ENCODE assay signal across 8 cellular contexts in genomic region chr2:61763605-61764034, GRCh38.
DNase-seq lines count a peak whose midpoint lies in the region; ATAC-seq and TF ChIP-seq lines count a peak whose summit lies in the region.

No MANE protein-coding gene starts in this region.

- no peak for TF ChIP-seq RAD21 in Ishikawa (IDR thresholded peaks at IDR 0.05; ENCODE audit: low read depth)

- H3K36me3 ChIP-seq in SJCRH30 = no peaks in the 10 kb centered on the region

- no peak for TF ChIP-seq EP300 in Ishikawa (IDR thresholded peaks at IDR 0.05; ENCODE audit: borderline replicate concordance)

- peaks cover 11% of the 10 kb centered on the region for H3K36me3 Mint-ChIP-seq in stimulated activated effector memory CD8-positive, alpha-beta T cell treated with anti-CD3 and anti-CD28 coated beads, Interleukin-12 subunit alpha, Interleukin-12 subunit beta, amount 100 ng/mL, for 72 hours

- H3K27ac ChIP-seq in SJCRH30 = peak overlapping the region; percentile 82
- H3K27ac ChIP-seq in layer of hippocampus (ENCODE audit: low read depth, low read length) = peak overlapping the region; percentile 99

- ATAC-seq in GM21576 (IDR thresholded peaks at IDR 0.05; ENCODE audit: unreplicated experiment) = peak; percentile 22
- ATAC-seq in stimulated activated effector memory CD8-positive, alpha-beta T cell treated with anti-CD3 and anti-CD28 coated beads, Interleukin-12 subunit alpha, Interleukin-12 subunit beta, amount 100 ng/mL, for 72 hours = no peak

- no peaks in the 10 kb centered on the region; the same call in 1 of the 2 replicates for H3K27me3 ChIP-seq in SJCRH30
- H3K27me3 ChIP-seq in layer of hippocampus (ENCODE audit: control insufficient read depth, insufficient read depth, low read length) = no peaks in the 10 kb centered on the region

- H3K9me3 ChIP-seq in SJCRH30 (replicated peaks) = no peaks in the 10 kb centered on the region

- H3K4me1 Mint-ChIP-seq in stimulated activated effector memory CD8-positive, alpha-beta T cell treated with anti-CD3 and anti-CD28 coated beads, Interleukin-12 subunit alpha, Interleukin-12 subunit beta, amount 100 ng/mL, for 72 hours = peaks cover 22% of the 10 kb centered on the region

- peak overlapping the region; percentile 97 for H3K27ac Mint-ChIP-seq in stimulated activated effector memory CD8-positive, alpha-beta T cell treated with anti-CD3 and anti-CD28 coated beads, Interleukin-12 subunit alpha, Interleukin-12 subunit beta, amount 100 ng/mL, for 72 hours

- H3K9me3 Mint-ChIP-seq in stimulated activated effector memory CD8-positive, alpha-beta T cell treated with anti-CD3 and anti-CD28 coated beads, Interleukin-12 subunit alpha, Interleukin-12 subunit beta, amount 100 ng/mL, for 72 hours = no peaks in the 10 kb centered on the region

- peak overlapping the region; percentile 75 for H3K4me3 ChIP-seq in SJCRH30

- peak overlapping the region; percentile 92 for H3K4me3 Mint-ChIP-seq in stimulated activated effector memory CD8-positive, alpha-beta T cell treated with anti-CD3 and anti-CD28 coated beads, Interleukin-12 subunit alpha, Interleukin-12 subunit beta, amount 100 ng/mL, for 72 hours

- DNase-seq in ELR (ENCODE audit: low read depth) = peak; percentile 91
- DNase-seq in SJCRH30 = peak; percentile 79 to 83
- peak; percentile 77 for DNase-seq in dedifferentiated amniotic fluid mesenchymal stem cell (ENCODE audit: extremely low spot score)
- no peak for DNase-seq in stimulated activated effector memory CD8-positive, alpha-beta T cell treated with anti-CD3 and anti-CD28 coated beads, Interleukin-12 subunit alpha, Interleukin-12 subunit beta, amount 100 ng/mL, for 72 hours (ENCODE audit: low spot score in 2 of 2)
- no peak for DNase-seq in superior temporal gyrus (ENCODE audit: extremely low spot score)

- 0 out of 2 replicates have a peak, but pooled peaks cover 4% of the 10 kb centered on the region for H3K4me1 ChIP-seq in SJCRH30

TF ChIP-seq in Ishikawa, 13 proteins besides CTCF, POLR2A, EP300 and RAD21:
- TF ChIP-seq CREB1 (IDR thresholded peaks at IDR 0.05; ENCODE audit: low read depth) = no peak
- peak; percentile 61; the same call in 1 of the 2 replicates for TF ChIP-seq EGR1 (IDR thresholded peaks at IDR 0.05)
- peak; percentile 28; the same call in 1 of the 2 replicates for TF ChIP-seq FOXM1 (IDR thresholded peaks at IDR 0.05; ENCODE audit: borderline replicate concordance, low read depth)
- TF ChIP-seq USF1 (IDR thresholded peaks at IDR 0.05) = peak; percentile 72
- TF ChIP-seq TEAD4 (IDR thresholded peaks at IDR 0.05) = peak; percentile 37
- no peak for TF ChIP-seq YY1 (IDR thresholded peaks at IDR 0.05; ENCODE audit: low read depth)
- peak; percentile 70; the same call in 1 of the 2 replicates for TF ChIP-seq MAX (IDR thresholded peaks at IDR 0.05)
- no peak for TF ChIP-seq CEBPB (IDR thresholded peaks at IDR 0.05)
- TF ChIP-seq TCF12 (IDR thresholded peaks at IDR 0.05; ENCODE audit: low read depth) = no peak
- TF ChIP-seq NFIC (IDR thresholded peaks at IDR 0.05) = no peak
- 0 out of 2 replicates have a peak, but pooled peaks have one; percentile 40 for TF ChIP-seq TAF1 (IDR thresholded peaks at IDR 0.05; ENCODE audit: low read depth)
- no peak for TF ChIP-seq REST (IDR thresholded peaks at IDR 0.05; ENCODE audit: low read depth)
- TF ChIP-seq ZBTB7A (IDR thresholded peaks at IDR 0.05; ENCODE audit: low read depth) = peak; percentile 23; the same call in 1 of the 2 replicates

Comparison
In these comparisons a context has a peak if more than half of its experiments do, and no peak if none do; other contexts are left out.
1. DNase-seq: peak in ELR (single experiment), SJCRH30 (2 of 2) and dedifferentiated amniotic fluid mesenchymal stem cell (single experiment); none in stimulated activated effector memory CD8-positive, alpha-beta T cell treated with anti-CD3 and anti-CD28 coated beads, Interleukin-12 subunit alpha, Interleukin-12 subunit beta, amount 100 ng/mL, for 72 hours (0 of 2) and superior temporal gyrus (single experiment).